In genomic region chr17:56699186-56699895, GRCh38 we compare ENCODE assay signal across 8 cellular contexts.
DNase-seq lines count a peak whose midpoint lies in the region; ATAC-seq and TF ChIP-seq lines count a peak whose summit lies in the region.

No MANE protein-coding gene starts in this region.

- H3K27me3 Mint-ChIP-seq in activated CD4-positive, alpha-beta T cell treated with anti-CD3 and anti-CD28 coated beads for 36 hours = peaks cover 5% of the 10 kb centered on the region
- H3K27me3 Mint-ChIP-seq in immature natural killer cell (ENCODE audit: low read depth in 3 of 3) = peaks cover 6 to 32% (median 13%) of the 10 kb centered on the region in 3 donors
- no peaks in the 10 kb centered on the region for H3K27me3 Mint-ChIP-seq in activated CD8-positive, alpha-beta T cell treated with anti-CD3 and anti-CD28 coated beads for 36 hours

- H3K4me3 ChIP-seq in RWPE2 (ENCODE audit: severe bottlenecking) = no peak overlapping the region

- DNase-seq in GM04504 (ENCODE audit: low read depth) (peak; percentile 97), RWPE2 (ENCODE audit: low spot score) (peak; percentile 98), foreskin melanocyte (peak; percentile 32), pulmonary artery endothelial cell (ENCODE audit: low read depth, low spot score) (peak; percentile 77), immature natural killer cell (no peak), putamen (ENCODE audit: low spot score) (no peak)
- no peak for DNase-seq in activated CD4-positive, alpha-beta T cell treated with anti-CD3 and anti-CD28 coated beads for 36 hours
- no peak for DNase-seq in activated CD8-positive, alpha-beta T cell treated with anti-CD3 and anti-CD28 coated beads for 36 hours

- ATAC-seq in RWPE2 (ENCODE audit: low read depth) = peak; percentile 96
- ATAC-seq in activated CD4-positive, alpha-beta T cell treated with anti-CD3 and anti-CD28 coated beads for 36 hours = no peak
- no peak for ATAC-seq in activated CD8-positive, alpha-beta T cell treated with anti-CD3 and anti-CD28 coated beads for 36 hours

- H3K36me3 Mint-ChIP-seq in activated CD4-positive, alpha-beta T cell treated with anti-CD3 and anti-CD28 coated beads for 36 hours (ENCODE audit: low read depth) = no peaks in the 10 kb centered on the region
- H3K36me3 Mint-ChIP-seq in immature natural killer cell = no peaks in the 10 kb centered on the region
- H3K36me3 Mint-ChIP-seq in activated CD8-positive, alpha-beta T cell treated with anti-CD3 and anti-CD28 coated beads for 36 hours (ENCODE audit: low read depth) = no peaks in the 10 kb centered on the region

- peak overlapping the region; percentile 98 for H3K27ac ChIP-seq in RWPE2 (ENCODE audit: poor library complexity, severe bottlenecking)

- peaks cover 17% of the 10 kb centered on the region for H3K4me1 ChIP-seq in RWPE2 (ENCODE audit: insufficient read depth, poor library complexity, severe bottlenecking)

- no peaks in the 10 kb centered on the region for H3K27me3 ChIP-seq in RWPE2 (ENCODE audit: insufficient read depth, poor library complexity, severe bottlenecking)

- H3K4me3 Mint-ChIP-seq in activated CD4-positive, alpha-beta T cell treated with anti-CD3 and anti-CD28 coated beads for 36 hours = no peak overlapping the region
- no peak overlapping the region for H3K4me3 Mint-ChIP-seq in immature natural killer cell
- no peak overlapping the region for H3K4me3 Mint-ChIP-seq in activated CD8-positive, alpha-beta T cell treated with anti-CD3 and anti-CD28 coated beads for 36 hours

- H3K9me3 Mint-ChIP-seq in activated CD4-positive, alpha-beta T cell treated with anti-CD3 and anti-CD28 coated beads for 36 hours (ENCODE audit: low read depth) = no peaks in the 10 kb centered on the region
- peaks cover 0 to 2% (median 0%) of the 10 kb centered on the region in 6 donors for H3K9me3 Mint-ChIP-seq in immature natural killer cell
- H3K9me3 Mint-ChIP-seq in activated CD8-positive, alpha-beta T cell treated with anti-CD3 and anti-CD28 coated beads for 36 hours = no peaks in the 10 kb centered on the region

- intact Hi-C loops in activated CD4-positive, alpha-beta T cell treated with anti-CD3 and anti-CD28 coated beads for 36 hours (cut with DNase I, micrococcal nuclease) = no loop called here
- intact Hi-C loops in activated CD8-positive, alpha-beta T cell treated with anti-CD3 and anti-CD28 coated beads for 36 hours (cut with micrococcal nuclease) = no loop called here

- H3K4me1 Mint-ChIP-seq in activated CD4-positive, alpha-beta T cell treated with anti-CD3 and anti-CD28 coated beads for 36 hours = peaks cover 1% of the 10 kb centered on the region
- H3K4me1 Mint-ChIP-seq in immature natural killer cell = no peaks in the 10 kb centered on the region
- H3K4me1 Mint-ChIP-seq in activated CD8-positive, alpha-beta T cell treated with anti-CD3 and anti-CD28 coated beads for 36 hours (ENCODE audit: low read depth) = no peaks in the 10 kb centered on the region

- H3K27ac Mint-ChIP-seq in activated CD4-positive, alpha-beta T cell treated with anti-CD3 and anti-CD28 coated beads for 36 hours = no peak overlapping the region
- no peak overlapping the region for H3K27ac Mint-ChIP-seq in immature natural killer cell
- no peak overlapping the region for H3K27ac Mint-ChIP-seq in activated CD8-positive, alpha-beta T cell treated with anti-CD3 and anti-CD28 coated beads for 36 hours

- CTCF ChIA-PET in activated CD4-positive, alpha-beta T cell treated with anti-CD3 and anti-CD28 coated beads for 36 hours (lab: Charles Lee) = interaction anchor here (0.6 kb wide), 1 partner anchor 49 kb away, joined by 3 read pairs; no protein-coding TSS in a partner anchor
- CTCF ChIA-PET in activated CD8-positive, alpha-beta T cell treated with anti-CD3 and anti-CD28 coated beads for 36 hours (lab: Charles Lee) = interaction anchor here (1.3 kb wide), 1 partner anchor 17 kb away, joined by 3 read pairs; no protein-coding TSS in a partner anchor

- POLR2A ChIA-PET in activated CD4-positive, alpha-beta T cell treated with anti-CD3 and anti-CD28 coated beads for 36 hours (lab: Charles Lee) = no interaction called here
- POLR2A ChIA-PET in activated CD8-positive, alpha-beta T cell treated with anti-CD3 and anti-CD28 coated beads for 36 hours (lab: Charles Lee) = no interaction called here

- H3K9me3 ChIP-seq in RWPE2 (ENCODE audit: severe bottlenecking) = no peaks in the 10 kb centered on the region

- no peaks in the 10 kb centered on the region for H3K36me3 ChIP-seq in RWPE2 (ENCODE audit: low read depth)

- TF ChIP-seq CTCF in RWPE2 (IDR thresholded peaks at IDR 0.05; ENCODE audit: poor library complexity, severe bottlenecking) = no peak
- TF ChIP-seq CTCF in activated CD8-positive, alpha-beta T cell treated with anti-CD3 and anti-CD28 coated beads for 36 hours (IDR thresholded peaks at IDR 0.05) = no peak

Comparison
In these comparisons a context has a peak if more than half of its experiments do, and no peak if none do; other contexts are left out.
1. DNase-seq: peak in GM04504 (single experiment), RWPE2 (single experiment), foreskin melanocyte (single experiment) and pulmonary artery endothelial cell (single experiment); none in activated CD4-positive, alpha-beta T cell treated with anti-CD3 and anti-CD28 coated beads for 36 hours (single experiment), immature natural killer cell (0 of 3), putamen (single experiment) and activated CD8-positive, alpha-beta T cell treated with anti-CD3 and anti-CD28 coated beads for 36 hours (single experiment).